In genomic region chr1:65435987-65436386, GRCh38 we compare ENCODE assay signal across 23 cellular contexts. TPM values are rescaled to one million over a fixed set of nuclear protein-coding genes. Genes with fewer than 3 reads are reported as not detected.
DNase-seq lines count a peak whose midpoint lies in the region; ATAC-seq and TF ChIP-seq lines count a peak whose summit lies in the region.
"Had no signal": no experiment of that assay in that cellular context is flagged by ENCODE, and none has a peak within 500 bp of the region (broad histone marks: within the 10 kb centered on the region; RNA-seq: fewer than 3 reads in every experiment).

No MANE protein-coding gene starts in this region.

- H3K27me3 ChIP-seq in smooth muscle cell (ENCODE audit: low read depth) = no peaks in the 10 kb centered on the region
- H3K27me3 ChIP-seq: BLaER1 treated with 17β-estradiol and CSF1 and Interleukin-3, amounts not matched to agents 10 nM and 100 nM; spleen; suprapubic skin had no signal

- no peaks in the 10 kb centered on the region for H3K9me3 ChIP-seq in smooth muscle cell (replicated peaks; ENCODE audit: low read depth)
- H3K9me3 ChIP-seq: BLaER1 treated with 17β-estradiol and CSF1 and Interleukin-3, amounts not matched to agents 10 nM and 100 nM; spleen; suprapubic skin had no signal

- H3K4me3 ChIP-seq in smooth muscle cell = no peak overlapping the region
- H3K4me3 ChIP-seq: BLaER1 treated with 17β-estradiol and CSF1 and Interleukin-3, amounts not matched to agents 10 nM and 100 nM; GM12878; spleen; suprapubic skin had no signal

- H3K79me2 ChIP-seq in smooth muscle cell (ENCODE audit: low read depth) = peaks cover 19% of the 10 kb centered on the region

- H3K36me3 Mint-ChIP-seq in chondrocyte (ENCODE audit: low read depth) = peaks cover 5% of the 10 kb centered on the region

- peaks cover 13% of the 10 kb centered on the region for H3F3A ChIP-seq in smooth muscle cell (ENCODE audit: low read depth)

- ATAC-seq in HG03469 (IDR thresholded peaks at IDR 0.05; ENCODE audit: unreplicated experiment) = no peak
- ATAC-seq: activated CD4-positive, CD25-positive, alpha-beta regulatory T cell treated with anti-CD3 and anti-CD28 coated beads, Interleukin-2, amount 50 U/mL, for 24 hours; effector memory CD8-positive, alpha-beta T cell; GM12878; left lobe of liver; PC-3 had no signal

- in situ Hi-C loops in ACHN (cut with HindIII; ENCODE audit: low pct_ligation_motif_present, low pct_unique_long_range_greater_than_20kb, low sequenced_read_pairs) = no loop called here

- DNase-seq in LHCN-M2 (ENCODE audit: low read depth) = peak; percentile 45
- DNase-seq in chondrocyte (ENCODE audit: low spot score) = no peak
- DNase-seq in kidney tubule cell (ENCODE audit: low spot score) = peak; percentile 28
- DNase-seq in smooth muscle cell (lab: John Stamatoyannopoulos, UW; ENCODE audit: unreplicated experiment) = no peak
- DNase-seq in ACHN = no peak
- DNase-seq in NCI-H128 (lab: John Stamatoyannopoulos, UW; ENCODE audit: unreplicated experiment) = no peak
- DNase-seq: caudate nucleus; effector memory CD8-positive, alpha-beta T cell; foreskin melanocyte; Kasumi-1; NCI-H1417; NCI-H2171; NCI-H774; PC-3; spleen had no signal

- H3K27ac ChIP-seq in smooth muscle cell (ENCODE audit: low read depth) = peak overlapping the region; percentile 60
- H3K27ac ChIP-seq: BLaER1 treated with 17β-estradiol and CSF1 and Interleukin-3, amounts not matched to agents 10 nM and 100 nM; spleen; suprapubic skin had no signal

- no peak overlapping the region for H3K4me3 Mint-ChIP-seq in chondrocyte (ENCODE audit: unreplicated experiment)
- H3K4me3 Mint-ChIP-seq: activated naive CD8-positive, alpha-beta T cell; activated T-helper 1 cell treated with anti-CD3 and anti-CD28 coated beads, Interleukin-12 subunit alpha, Interleukin-12 subunit beta, Interleukin-2, Interleukin-4 antibody, amounts not matched to agents 30 ng/mL and 10 ng/mL and 1 ng/mL, durations not matched to agents 14 hours and 24 hours and 36 hours; effector memory CD8-positive, alpha-beta T cell had no signal

- H3K4me1 ChIP-seq in smooth muscle cell (ENCODE audit: low read depth) = peaks cover 22% of the 10 kb centered on the region

- TF ChIP-seq CTCF in chondrocyte (IDR thresholded peaks at IDR 0.05) (peak; percentile 37), smooth muscle cell (IDR thresholded peaks at IDR 0.05; ENCODE audit: borderline replicate concordance, insufficient read depth, poor library complexity, severe bottlenecking) (no peak)

- H3K4me2 ChIP-seq in smooth muscle cell = peak overlapping the region; percentile 52
- H3K4me2 ChIP-seq: BLaER1 treated with 17β-estradiol and CSF1 and Interleukin-3, amounts not matched to agents 10 nM and 100 nM had no signal

- H2AFZ ChIP-seq in smooth muscle cell (ENCODE audit: low read depth) = no peak overlapping the region

- no peaks in the 10 kb centered on the region for H3K9me3 Mint-ChIP-seq in chondrocyte (ENCODE audit: low read depth)
- H3K9me3 Mint-ChIP-seq: activated T-helper 1 cell treated with anti-CD3 and anti-CD28 coated beads, Interleukin-12 subunit alpha, Interleukin-12 subunit beta, Interleukin-2, Interleukin-4 antibody, amounts not matched to agents 30 ng/mL and 10 ng/mL and 1 ng/mL, durations not matched to agents 14 hours and 24 hours and 36 hours; effector memory CD8-positive, alpha-beta T cell had no signal

- no peaks in the 10 kb centered on the region for H3K36me3 ChIP-seq in smooth muscle cell (ENCODE audit: low read depth)

- no peak overlapping the region for H3K9ac ChIP-seq in smooth muscle cell (ENCODE audit: low read depth)
- H3K9ac ChIP-seq: BLaER1 treated with 17β-estradiol and CSF1 and Interleukin-3, amounts not matched to agents 10 nM and 100 nM had no signal

- H3K4me1 Mint-ChIP-seq in chondrocyte (ENCODE audit: low read depth) = peaks cover 39% of the 10 kb centered on the region

- WGBS in smooth muscle cell (ENCODE audit: low lambda C conversion rate) = 28% methylated on average over 2 of the region's 2 CpGs

- peaks cover 20% of the 10 kb centered on the region for H4K20me1 ChIP-seq in smooth muscle cell (ENCODE audit: low read depth)

- H3K27me3 Mint-ChIP-seq in chondrocyte (ENCODE audit: low read depth) = no peaks in the 10 kb centered on the region
- H3K27me3 Mint-ChIP-seq: activated naive CD8-positive, alpha-beta T cell; effector memory CD8-positive, alpha-beta T cell had no signal

- peak overlapping the region; percentile 11 for H3K27ac Mint-ChIP-seq in chondrocyte (ENCODE audit: unreplicated experiment)
- H3K27ac Mint-ChIP-seq: activated naive CD8-positive, alpha-beta T cell; activated T-helper 1 cell treated with anti-CD3 and anti-CD28 coated beads, Interleukin-12 subunit alpha, Interleukin-12 subunit beta, Interleukin-2, Interleukin-4 antibody, amounts not matched to agents 30 ng/mL and 10 ng/mL and 1 ng/mL, durations not matched to agents 14 hours and 24 hours and 36 hours; effector memory CD8-positive, alpha-beta T cell had no signal

RNA-seq across cellular contexts. Expression of gene LEPR, which starts 15.5 kb away (rescaled TPM):
- total RNA-seq in LHCN-M2 (2014; rRNA removed) = 20.2 and 20.7 TPM in 2 replicates
- 6.1 TPM for polyA plus RNA-seq in LHCN-M2 (2012)
- total RNA-seq in chondrocyte = 5.4 to 5.9 TPM (median 5.8 TPM) in 3 replicates
- total RNA-seq in smooth muscle cell = 15.1 and 20.3 TPM in 2 replicates
- 5.9 and 9.3 TPM in 2 replicates for polyA plus RNA-seq in smooth muscle cell
- total RNA-seq: PC-3 had no signal

RNA-seq across cellular contexts. Expression of gene LEPROT, which starts 15.5 kb away (rescaled TPM):
- total RNA-seq in LHCN-M2 (2014; rRNA removed) (37.6 and 58.8 TPM in 2 replicates), chondrocyte (117 to 128 TPM (median 121 TPM) in 3 replicates), smooth muscle cell (61.0 and 93.2 TPM in 2 replicates)
- 53.1 TPM for polyA plus RNA-seq in LHCN-M2 (2012)
- polyA plus RNA-seq in smooth muscle cell = 67.8 and 76.4 TPM in 2 replicates

Comparison
In these comparisons a context has a peak if more than half of its experiments do, and no peak if none do; other contexts are left out.
1. DNase-seq: peak in LHCN-M2 (single experiment) and kidney tubule cell (single experiment); none in chondrocyte (single experiment), smooth muscle cell (single experiment), ACHN (single experiment) and NCI-H128 (single experiment).